12 cellular contexts compared by ENCODE assay signal in genomic region chr2:69196327-69197117, GRCh38.
DNase-seq lines count a peak whose midpoint lies in the region; ATAC-seq and TF ChIP-seq lines count a peak whose summit lies in the region.
"Had no signal": no experiment of that assay in that cellular context is flagged by ENCODE, and none has a peak within 500 bp of the region (broad histone marks: within the 10 kb centered on the region; RNA-seq: fewer than 3 reads in every experiment).

No MANE protein-coding gene starts in this region.

- no peak for TF ChIP-seq POLR2A in sigmoid colon (IDR thresholded peaks at IDR 0.05)

- peaks cover 33% of the 10 kb centered on the region for H3K36me3 ChIP-seq in SJSA1
- peaks cover 0 to 25% (median 11%) of the 10 kb centered on the region in 4 donors for H3K36me3 ChIP-seq in sigmoid colon
- H3K36me3 ChIP-seq: upper lobe of left lung had no signal

- no peak for TF ChIP-seq EP300 in sigmoid colon (IDR thresholded peaks at IDR 0.05)

- H3K27ac ChIP-seq in SJSA1 (peak overlapping the region; percentile 92), sigmoid colon (peak overlapping the region in 3 of 4 donors; percentile 23 to 70 (median 39))

- intact Hi-C loops in sigmoid colon (cut with DNase I) = no loop called here

- H3K27me3 ChIP-seq in SJSA1 (replicated peaks) (no peaks in the 10 kb centered on the region), sigmoid colon (no peaks in the 10 kb centered on the region)
- H3K27me3 ChIP-seq: upper lobe of left lung had no signal

- DNase-seq in ELR (ENCODE audit: low read depth) = peak; percentile 92
- peak; percentile 84 to 87 for DNase-seq in SJSA1 (ENCODE audit: low read depth in 1 of 2, low spot score in 2 of 2)
- DNase-seq in fibroblast of mammary gland (ENCODE audit: low read depth) = peak; percentile 93
- DNase-seq in sigmoid colon = no peak
- DNase-seq in stimulated activated CD4-positive, alpha-beta T cell treated with anti-CD3 and anti-CD28 coated beads, Interleukin-2, amount 100 ng/mL, for 24 hours = no peak
- DNase-seq in GDM1 (lab: John Stamatoyannopoulos, UW) = no peak
- no peak for DNase-seq in NCI-H345 treated with DMSO at 0.1 percent for 48 hours (lab: John Stamatoyannopoulos, UW; ENCODE audit: unreplicated experiment)
- DNase-seq: effector memory CD4-positive, alpha-beta T cell; NCI-H1092 treated with DMSO at 0.1 percent for 48 hours; T-helper 1 cell had no signal

- H3K4me1 ChIP-seq in SJSA1 (replicated peaks) (peaks cover 29% of the 10 kb centered on the region), sigmoid colon (peaks cover 0 to 38% (median 14%) of the 10 kb centered on the region in 4 donors)

- ATAC-seq in GM21367 (IDR thresholded peaks at IDR 0.05; ENCODE audit: unreplicated experiment) = no peak

- TF ChIP-seq CTCF in fibroblast of mammary gland (conservative IDR thresholded peaks at IDR 0.05; ENCODE audit: control insufficient read depth, insufficient read depth, low read depth, low read length) (no peak), sigmoid colon (IDR thresholded peaks at IDR 0.05) (no peak)

- no peak overlapping the region for H3K4me3 ChIP-seq in SJSA1
- no peak overlapping the region for H3K4me3 ChIP-seq in fibroblast of mammary gland (ENCODE audit: control insufficient read depth, low read depth, low read length)
- H3K4me3 ChIP-seq in sigmoid colon = no peak overlapping the region
- H3K4me3 ChIP-seq: upper lobe of left lung had no signal

- 78 to 79% methylated on average over 9 of the region's 9 CpGs for WGBS in sigmoid colon, 2 donors

- no peaks in the 10 kb centered on the region for H3K9me3 ChIP-seq in SJSA1 (replicated peaks)
- no peaks in the 10 kb centered on the region for H3K9me3 ChIP-seq in sigmoid colon
- H3K9me3 ChIP-seq: upper lobe of left lung had no signal

Comparison
In these comparisons a context has a peak if more than half of its experiments do, and no peak if none do; other contexts are left out.
1. DNase-seq: peak in ELR (single experiment), SJSA1 (2 of 2) and fibroblast of mammary gland (single experiment); none in sigmoid colon (single experiment), stimulated activated CD4-positive, alpha-beta T cell treated with anti-CD3 and anti-CD28 coated beads, Interleukin-2, amount 100 ng/mL, for 24 hours (0 of 2), GDM1 (single experiment) and NCI-H345 treated with DMSO at 0.1 percent for 48 hours (single experiment).